Comparison of ENCODE assay signal across 1 cellular context in genomic region chr5:154653418-154653763, GRCh38.
A peak's percentile ranks its signal among the peaks of the same experiment; 100 is the strongest.
TF ChIP-seq lines count a peak whose summit lies in the region.

No MANE protein-coding gene starts in this region.

TF ChIP-seq in HepG2, 621 proteins besides CTCF, POLR2A, EP300 and RAD21 (continued from another document and continues in another):
- TF ChIP-seq RERE (CRISPR knock-in tag; IDR thresholded peaks at IDR 0.05; ENCODE audit: low read depth) (peak; percentile 71; the same call in 1 of the 2 replicates), ZNF362 (CRISPR knock-in tag; IDR thresholded peaks at IDR 0.05; ENCODE audit: borderline replicate concordance) (peak; percentile 39; the same call in 1 of the 2 replicates), HMGXB3 (CRISPR knock-in tag; IDR thresholded peaks at IDR 0.05; ENCODE audit: borderline replicate concordance) (peak; percentile 50; the same call in 1 of the 2 replicates), POGZ (CRISPR knock-in tag; IDR thresholded peaks at IDR 0.05) (peak; percentile 71; the same call in 1 of the 2 replicates), FOXC1 (CRISPR knock-in tag; IDR thresholded peaks at IDR 0.05; ENCODE audit: borderline replicate concordance) (no peak), ZNF761 (CRISPR knock-in tag; conservative IDR thresholded peaks at IDR 0.05) (no peak), POGK (CRISPR knock-in tag; conservative IDR thresholded peaks at IDR 0.05) (0 out of 2 replicates have a peak, but pooled peaks have one; percentile 41), SRSF9 (IDR thresholded peaks at IDR 0.05; ENCODE audit: borderline replicate concordance, insufficient read depth, low read depth, low read length, poor library complexity, severe bottlenecking) (no peak), DNMT3B (CRISPR knock-in tag; conservative IDR thresholded peaks at IDR 0.05) (no peak), LCORL (IDR thresholded peaks at IDR 0.05) (no peak), LCORL (CRISPR knock-in tag; IDR thresholded peaks at IDR 0.05) (peak; percentile 83), PHF5A (CRISPR knock-in tag; IDR thresholded peaks at IDR 0.05; ENCODE audit: low read depth, unreplicated experiment) (peak; percentile 86), ZMAT3 (CRISPR knock-in tag; conservative IDR thresholded peaks at IDR 0.05) (peak; percentile 66; the same call in 1 of the 2 replicates), HMG20B (CRISPR knock-in tag; conservative IDR thresholded peaks at IDR 0.05) (peak; percentile 51; the same call in 1 of the 2 replicates), TOE1 (CRISPR knock-in tag; IDR thresholded peaks at IDR 0.05) (0 out of 2 replicates have a peak, but pooled peaks have one; percentile 45), ZNF282 (IDR thresholded peaks at IDR 0.05; ENCODE audit: partially characterized antibody) (no peak), ZNF546 (CRISPR knock-in tag; conservative IDR thresholded peaks at IDR 0.05) (no peak), ZFP90 (CRISPR knock-in tag; IDR thresholded peaks at IDR 0.05; ENCODE audit: borderline replicate concordance) (0 out of 2 replicates have a peak, but pooled peaks have one; percentile 27), KMT2B (CRISPR knock-in tag; IDR thresholded peaks at IDR 0.05) (0 out of 2 replicates have a peak, but pooled peaks have one; percentile 44), FOXO1 (CRISPR knock-in tag; IDR thresholded peaks at IDR 0.05) (peak; percentile 98), ZNF33B (CRISPR knock-in tag; IDR thresholded peaks at IDR 0.05) (no peak; the same call in 1 of the 2 replicates), ZNF891 (CRISPR knock-in tag; IDR thresholded peaks at IDR 0.05) (0 out of 2 replicates have a peak, but pooled peaks have one; percentile 19), ZFP1 (CRISPR knock-in tag; IDR thresholded peaks at IDR 0.05) (0 out of 2 replicates have a peak, but pooled peaks have one; percentile 74), CCAR2 (optimal IDR thresholded peaks at IDR 0.05; ENCODE audit: low read depth, low read length) (no peak), ZNF331 (CRISPR knock-in tag; IDR thresholded peaks at IDR 0.05) (peak; percentile 89), ZNF335 (CRISPR knock-in tag; IDR thresholded peaks at IDR 0.05) (peak; percentile 41; the same call in 1 of the 2 replicates), ZFP36L2 (CRISPR knock-in tag; IDR thresholded peaks at IDR 0.05) (no peak), ZNF121 (CRISPR knock-in tag; IDR thresholded peaks at IDR 0.05) (peak; percentile 91), ARNTL (CRISPR knock-in tag; IDR thresholded peaks at IDR 0.05) (peak; percentile 84), HNRNPK (IDR thresholded peaks at IDR 0.05; ENCODE audit: low read depth, low read length, poor library complexity, severe bottlenecking) (no peak), YY1 (IDR thresholded peaks at IDR 0.05; ENCODE audit: insufficient read depth, insufficient replicate concordance, low read depth, low read length) (peak; percentile 45), SP4 (CRISPR knock-in tag; IDR thresholded peaks at IDR 0.05) (no peak), ZFX (CRISPR knock-in tag; IDR thresholded peaks at IDR 0.05; ENCODE audit: low read depth) (peak; percentile 98), ZMYM3 (CRISPR knock-in tag; IDR thresholded peaks at IDR 0.05) (peak; percentile 96), NRL (CRISPR knock-in tag; IDR thresholded peaks at IDR 0.05; ENCODE audit: borderline replicate concordance) (0 out of 2 replicates have a peak, but pooled peaks have one; percentile 23), ZIK1 (CRISPR knock-in tag; IDR thresholded peaks at IDR 0.05; ENCODE audit: borderline replicate concordance, low read depth) (no peak), TEAD3 (CRISPR knock-in tag; optimal IDR thresholded peaks at IDR 0.05; ENCODE audit: borderline replicate concordance) (peak; percentile 81), ZNF280D (CRISPR knock-in tag; IDR thresholded peaks at IDR 0.05) (peak; percentile 82; the same call in 1 of the 2 replicates), ARID3A (IDR thresholded peaks at IDR 0.05; ENCODE audit: low read depth, low read length) (no peak), ZSCAN31 (CRISPR knock-in tag; IDR thresholded peaks at IDR 0.05; ENCODE audit: low read depth) (peak; percentile 39; the same call in 1 of the 2 replicates), ZNF124 (CRISPR knock-in tag; IDR thresholded peaks at IDR 0.05) (no peak), NFKBIZ (CRISPR knock-in tag; IDR thresholded peaks at IDR 0.05) (0 out of 2 replicates have a peak, but pooled peaks have one; percentile 29), ELK4 (CRISPR knock-in tag; IDR thresholded peaks at IDR 0.05; ENCODE audit: borderline replicate concordance) (no peak), TRIM24 (CRISPR knock-in tag; IDR thresholded peaks at IDR 0.05) (no peak), ZNF644 (CRISPR knock-in tag; IDR thresholded peaks at IDR 0.05; ENCODE audit: low read depth) (peak; percentile 88)
